In genomic region chr6:118968416-118968815, GRCh38 we compare ENCODE assay signal across 1 cellular context.
TF ChIP-seq lines count a peak whose summit lies in the region.

No MANE protein-coding gene starts in this region.

TF ChIP-seq in SK-N-SH treated with all-trans-retinoic acid at 6 μM for 48 hours, 23 proteins besides CTCF, POLR2A, EP300 and RAD21 (continued from another document):
- TF ChIP-seq PATZ1 (CRISPR knock-in tag; IDR thresholded peaks at IDR 0.05; ENCODE audit: borderline replicate concordance), result no peak
- TF ChIP-seq ZNF70 (CRISPR knock-in tag; IDR thresholded peaks at IDR 0.05), result no peak
- TF ChIP-seq ESRRG (CRISPR knock-in tag; IDR thresholded peaks at IDR 0.05), result no peak
